ENCODE assay signal across 23 cellular contexts in the genomic region with DNA sequence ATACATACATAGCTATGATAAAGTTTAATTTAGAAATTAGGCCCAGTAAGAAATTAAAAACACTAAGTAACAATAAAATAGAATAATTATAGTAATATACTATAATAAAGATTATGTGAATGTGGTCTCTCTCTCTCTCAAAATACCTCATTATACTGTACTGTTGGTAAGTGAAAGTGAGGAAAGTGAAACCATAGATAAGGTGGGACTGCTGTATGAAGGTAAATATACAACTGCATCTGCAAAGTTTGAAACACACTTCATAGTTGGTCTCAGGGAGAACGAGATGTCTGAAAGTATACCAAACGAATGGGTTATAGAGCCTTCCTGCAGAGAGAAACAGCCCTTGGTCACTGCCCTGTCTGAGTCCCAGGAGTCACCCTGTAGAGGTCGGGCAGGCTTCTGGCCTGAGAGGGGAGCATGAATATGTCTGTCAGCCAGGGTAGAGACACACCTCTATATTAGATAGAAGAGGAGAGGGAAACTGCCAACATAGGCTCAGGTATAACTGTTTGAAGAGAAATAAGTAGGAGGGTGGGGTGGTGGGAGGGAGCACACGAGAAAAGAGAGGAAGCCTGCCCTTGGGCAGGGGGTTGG. TPM values are rescaled to one million over a fixed set of nuclear protein-coding genes. Genes with fewer than 3 reads are reported as not detected.
DNase-seq lines count a peak whose midpoint lies in the region; ATAC-seq and FAIRE-seq lines count a peak whose summit lies in the region.
"Had no signal": no experiment of that assay in that cellular context is flagged by ENCODE, and none has a peak within 500 bp of the region (broad histone marks: within the 10 kb centered on the region; RNA-seq: fewer than 3 reads in every experiment).

No MANE protein-coding gene starts in this region.

- DNase-seq in Right ventricle myocardium inferior (ENCODE audit: missing footprints) = no peak
- DNase-seq in cardiac septum (ENCODE audit: low spot score) = no peak
- DNase-seq in T-helper 17 cell = no peak
- no peak for DNase-seq in left ventricle myocardium superior
- peak; percentile 48 for DNase-seq in small intestine
- no peak for DNase-seq in activated T-cell treated with anti-CD3 and anti-CD28 coated beads, Interleukin-2, amount 50 U/mL, for 1 hour
- DNase-seq in NCI-H128 (lab: John Stamatoyannopoulos, UW; ENCODE audit: unreplicated experiment) = no peak
- DNase-seq: DND-41; GDM1; GOT3; HFFc6; NCI-H1048; NCI-H1694; NCI-H2107; NCI-H226; NCI-H526; NK-92 treated with Interleukin-12 subunit alpha and Interleukin-12 subunit beta, amount 100 ng/mL, for 24 hours had no signal

- peaks cover 57% of the 10 kb centered on the region for H3K4me1 Mint-ChIP-seq in T-helper 17 cell

- peaks cover 2 to 4% of the 10 kb centered on the region in 2 donors for H3K4me1 ChIP-seq in small intestine (ENCODE audit: control insufficient read depth in 2 of 2, insufficient read depth in 1 of 2, low read depth in 1 of 2, low read length in 1 of 2)

- ATAC-seq in Right ventricle myocardium inferior (peak; percentile 58), T-helper 17 cell (no peak), left ventricle myocardium superior (peak; percentile 51), GM21447 (IDR thresholded peaks at IDR 0.05; ENCODE audit: unreplicated experiment) (no peak)
- ATAC-seq: A549 had no signal

- H3K4me3 ChIP-seq in small intestine (ENCODE audit: low read depth in 1 of 2, low read length in 2 of 2) = no peak overlapping the region
- H3K4me3 ChIP-seq: A549 had no signal

- peak overlapping the region; percentile 71 for H3K27ac Mint-ChIP-seq in T-helper 17 cell
- H3K27ac Mint-ChIP-seq: HFFc6 had no signal

- H3K27ac ChIP-seq in small intestine (ENCODE audit: low read depth in 1 of 2, low read length in 1 of 2) = no peak overlapping the region
- H3K27ac ChIP-seq: A549 had no signal

- H3K27me3 ChIP-seq in small intestine (ENCODE audit: control insufficient read depth in 2 of 2, insufficient read depth in 2 of 2, low read length in 2 of 2) = no peaks in the 10 kb centered on the region

- H3K36me3 Mint-ChIP-seq in T-helper 17 cell (ENCODE audit: low read depth) = peaks cover 10% of the 10 kb centered on the region

- no peak for FAIRE-seq in small intestine (lab: Jason Lieb, UNC)
- FAIRE-seq: A549, D721Med, GM12892, HTR-8/SVneo had no signal

- H3K27me3 Mint-ChIP-seq in T-helper 17 cell = no peaks in the 10 kb centered on the region

- no peaks in the 10 kb centered on the region for H3K9me3 ChIP-seq in T-helper 17 cell (ENCODE audit: control insufficient read depth, low read length, poor library complexity, severe bottlenecking)
- no peaks in the 10 kb centered on the region for H3K9me3 ChIP-seq in small intestine (ENCODE audit: control insufficient read depth, low read depth)
- H3K9me3 ChIP-seq: A549 had no signal

- intact Hi-C loops in Right ventricle myocardium inferior (cut with DNase I) (no loop called here), cardiac septum (cut with DNase I) (loop anchor here (5.0 kb wide), 1 partner anchor 161 kb away; no protein-coding TSS in a partner anchor), left ventricle myocardium superior (cut with micrococcal nuclease) (loop anchor here (10.0 kb wide), 1 partner anchor 58 kb away; no protein-coding TSS in a partner anchor)

- 18 to 53% (median 41%) methylated on average over 4 of the region's 4 CpGs for WGBS in small intestine, 3 donors

- H3K36me3 ChIP-seq in small intestine (ENCODE audit: control insufficient read depth in 2 of 2, insufficient read depth in 2 of 2, low read length in 2 of 2) = no peaks in the 10 kb centered on the region

- H3K4me3 Mint-ChIP-seq in T-helper 17 cell = peak overlapping the region; percentile 16
- H3K4me3 Mint-ChIP-seq: CD14-positive monocyte, HFFc6 had no signal

RNA-seq across cellular contexts. Expression of a gene that starts 31.8 kb away (rescaled TPM):
- 60.2 TPM for total RNA-seq in Right ventricle myocardium inferior
- 29.6 TPM for total RNA-seq in cardiac septum
- total RNA-seq in T-helper 17 cell = 10 to 100 TPM; 69.6 to 97.3 TPM
- total RNA-seq in left ventricle myocardium superior = 70.0 TPM
- polyA plus RNA-seq in small intestine = 10 to 100 TPM; 13.8 to 17.8 (median 15.7) TPM

RNA-seq across cellular contexts. Expression of a gene that starts 32.5 kb away (rescaled TPM):
- total RNA-seq in Right ventricle myocardium inferior = 7.7 TPM
- total RNA-seq in cardiac septum = 7.9 TPM
- 1 to 10 TPM; 4.6 to 9.7 TPM for total RNA-seq in T-helper 17 cell
- total RNA-seq in left ventricle myocardium superior = 7.3 TPM
- 1 to 10 TPM; 3.0 to 9.1 (median 7.6) TPM for polyA plus RNA-seq in small intestine

Comparison
In these comparisons a context has a peak if more than half of its experiments do, and no peak if none do; other contexts are left out.
1. ATAC-seq: peak in Right ventricle myocardium inferior (single experiment) and left ventricle myocardium superior (single experiment); none in T-helper 17 cell (single experiment) and GM21447 (single experiment).